8 cellular contexts compared by ENCODE assay signal in the genomic region with DNA sequence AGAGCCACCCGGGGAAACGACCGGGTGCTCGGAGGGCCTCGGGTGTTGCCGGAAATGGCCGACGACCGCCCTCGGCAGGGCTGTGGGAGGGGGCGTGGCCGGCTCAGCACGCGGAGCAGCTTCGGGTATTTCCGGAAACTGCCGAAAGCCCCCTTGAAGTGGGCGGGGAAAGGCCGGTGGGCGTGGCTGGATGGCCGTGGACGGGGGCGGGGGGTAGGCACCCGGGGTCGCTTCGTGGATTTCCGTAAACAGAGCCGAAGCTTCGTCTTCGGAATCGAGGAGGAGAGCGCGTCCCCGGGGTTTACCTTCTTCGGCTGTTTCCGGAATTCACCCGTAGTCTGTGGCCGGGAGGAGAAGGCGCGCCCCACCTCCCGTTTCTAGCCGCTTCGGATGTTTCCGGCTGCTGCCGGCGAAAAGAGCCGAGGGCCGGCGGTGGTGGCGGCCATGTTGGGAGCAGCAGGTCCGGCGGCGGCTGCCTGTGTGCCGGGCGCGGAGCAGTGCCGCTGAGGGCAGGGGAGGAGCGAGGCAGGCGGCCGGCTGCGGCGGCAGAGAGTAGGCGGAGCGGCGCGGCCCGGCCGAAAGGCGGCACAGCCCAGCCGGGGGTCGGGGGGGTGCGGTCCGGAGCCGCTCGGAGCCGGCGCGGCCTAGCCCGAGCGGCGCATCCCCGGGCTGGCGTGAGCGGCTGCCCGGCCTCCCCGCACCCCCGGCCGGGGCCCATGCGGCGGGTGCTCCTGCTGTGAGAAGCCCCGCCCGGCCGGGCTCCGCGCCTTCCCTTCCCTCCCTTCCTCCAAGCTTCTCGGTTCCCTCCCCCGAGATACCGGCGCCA. TPM values are rescaled to one million over a fixed set of nuclear protein-coding genes. Genes with fewer than 3 reads are reported as not detected.
A peak's percentile ranks its signal among the peaks of the same experiment; 100 is the strongest.
DNase-seq lines count a peak whose midpoint lies in the region; ATAC-seq and TF ChIP-seq lines count a peak whose summit lies in the region.

A gene (plus strand): TSS at position 429 of the 826 bp plus-strand sequence. CDS start 397 bp downstream, at position 826.

- H3K9me3 ChIP-seq in Karpas-422 (ENCODE audit: low read length) (no peaks in the 10 kb centered on the region), esophagus muscularis mucosa (no peaks in the 10 kb centered on the region)

- WGBS in esophagus muscularis mucosa: under 1% methylated on average over 40 of the region's 99 CpGs

- peaks cover 46% of the 10 kb centered on the region for H3K79me2 ChIP-seq in Karpas-422 (ENCODE audit: low read length)

- H3K27me3 ChIP-seq in Karpas-422 (ENCODE audit: low read length): no peaks in the 10 kb centered on the region
- H3K27me3 ChIP-seq in esophagus muscularis mucosa: no peaks in the 10 kb centered on the region

- peak within 1 kb of the TSS; percentile 80 for H3K4me2 ChIP-seq in Karpas-422 (ENCODE audit: low read depth, low read length, poor library complexity, severe bottlenecking)

- H4K20me1 ChIP-seq in Karpas-422 (ENCODE audit: insufficient read depth, low read depth, low read length): peaks cover 31% of the 10 kb centered on the region

- DNase-seq in DMS79 treated with DMSO at 0.1 percent for 48 hours (lab: John Stamatoyannopoulos, UW) (peak; percentile 100), Karpas-422 (peak; percentile 99), RKO (ENCODE audit: low spot score) (peak; percentile 98), activated T-helper 1 cell treated with Interleukin-2 at 50 U/mL for 16 hours (ENCODE audit: low read depth) (peak; percentile 100), esophagus muscularis mucosa (ENCODE audit: extremely low spot score) (peak; percentile 100), myocyte (ENCODE audit: low read depth) (peak; percentile 98)
- DNase-seq in stimulated activated CD8-positive, alpha-beta memory T cell treated with anti-CD3 and anti-CD28 coated beads, Interleukin-7, amount 100 ng/mL, for 48 hours (ENCODE audit: extremely low read depth in 1 of 2, low read depth in 1 of 2): peak; percentile 96 to 99

- H3K4me3 ChIP-seq in Karpas-422 (ENCODE audit: low read length) (peak within 1 kb of the TSS; percentile 86), esophagus muscularis mucosa (peak within 1 kb of the TSS; percentile 89 to 96 (median 92))

- H3K9me2 ChIP-seq in Karpas-422 (replicated peaks; ENCODE audit: insufficient read depth, low read length): no peaks in the 10 kb centered on the region

- peak within 1 kb of the TSS; percentile 95 for H3K9ac ChIP-seq in Karpas-422 (ENCODE audit: low read length)

- ATAC-seq in GM21825 (IDR thresholded peaks at IDR 0.05; ENCODE audit: unreplicated experiment): peak; percentile 68

- TF ChIP-seq POLR2A in esophagus muscularis mucosa (IDR thresholded peaks at IDR 0.05; ENCODE audit: low read depth): no peak

- no peak for TF ChIP-seq EP300 in esophagus muscularis mucosa (IDR thresholded peaks at IDR 0.05)

- H3K36me3 ChIP-seq in Karpas-422 (ENCODE audit: insufficient read depth, low read length) (peaks cover 12% of the 10 kb centered on the region; the same call in 1 of the 2 replicates), esophagus muscularis mucosa (peaks cover 0 to 12% (median 6%) of the 10 kb centered on the region in 4 donors)

- peak in 1 of 3 experiments; percentile 5 for TF ChIP-seq CTCF in esophagus muscularis mucosa (IDR thresholded peaks at IDR 0.05)

- H3K27ac ChIP-seq in Karpas-422 (ENCODE audit: low read length) (peak within 1 kb of the TSS; percentile 70), esophagus muscularis mucosa (replicated peaks in 1 of 4) (peak within 1 kb of the TSS; percentile 89 to 90 (median 90))

- peak within 1 kb of the TSS; percentile 72; the same call in 1 of the 2 replicates for H2AFZ ChIP-seq in Karpas-422 (ENCODE audit: low read length)

- H3K4me1 ChIP-seq in Karpas-422 (ENCODE audit: low read length): peaks cover 37% of the 10 kb centered on the region
- H3K4me1 ChIP-seq in esophagus muscularis mucosa: peaks cover 44 to 63% (median 58%) of the 10 kb centered on the region in 4 donors

- intact Hi-C loops in esophagus muscularis mucosa (cut with DNase I): loop anchor here (2.0 to 5.0 kb wide), 2 partner anchors 34 to 313 kb away; no protein-coding TSS in a partner anchor

RNA-seq across cellular contexts. Expression of the gene that starts here (rescaled TPM):
- total RNA-seq in Karpas-422 (2014; rRNA removed; shearing (Covaris generic); ENCODE audit: low replicate concordance): 22.1 and 26.9 TPM in 2 replicates
- total RNA-seq in esophagus muscularis mucosa: 10 to 100 TPM; 21.5 to 38.1 (median 30.6) TPM
- total RNA-seq in myocyte: 23.2 and 25.4 TPM in 2 replicates
- 17.9 TPM for polyA plus RNA-seq in myocyte (2012)

Comparison
In these comparisons a context has a peak if more than half of its experiments do, and no peak if none do; other contexts are left out.
1. Peak in every context shown above with its lines: DNase-seq, ATAC-seq, H3K4me3 ChIP-seq and H3K27ac ChIP-seq.